ENCODE assay signal across 1 cellular context in the genomic region with DNA sequence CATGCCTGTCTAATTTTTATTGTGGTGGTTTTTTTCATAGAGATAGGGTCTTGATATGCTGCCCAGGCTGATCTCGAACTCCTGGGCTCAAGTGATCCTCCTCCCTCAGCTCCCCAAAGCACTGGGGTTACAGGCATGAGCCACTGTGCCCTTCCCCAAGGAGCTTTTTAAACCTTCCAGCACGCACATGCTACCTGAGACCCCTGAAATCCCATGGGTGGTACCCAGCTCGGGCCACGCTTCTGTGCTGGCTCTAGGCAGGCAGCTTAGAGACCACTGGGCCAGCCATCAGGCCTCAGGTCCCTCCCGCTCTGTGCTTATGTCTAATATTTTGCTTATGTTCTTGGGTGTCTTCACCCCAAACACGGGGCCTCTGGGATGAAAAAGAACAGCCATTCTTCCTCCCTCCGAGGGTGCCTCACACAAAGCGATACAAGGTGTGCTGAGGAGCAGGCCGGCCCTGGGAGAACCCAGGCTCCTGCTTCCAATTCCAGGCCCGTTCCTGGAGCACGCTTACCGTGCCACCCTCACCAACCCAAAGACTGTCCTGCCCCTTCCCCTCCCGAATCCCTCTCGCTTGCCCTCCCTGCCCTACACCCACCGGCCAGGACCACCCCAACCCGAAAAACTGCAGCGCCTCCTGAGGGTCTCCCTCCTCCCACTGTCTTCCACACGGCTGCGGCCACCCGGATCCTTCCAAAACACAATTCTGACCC.
TF ChIP-seq lines count a peak whose summit lies in the region.

No MANE protein-coding gene starts in this region.

TF ChIP-seq in H1, 55 proteins besides CTCF, POLR2A, EP300 and RAD21:
- TF ChIP-seq USF2 (IDR thresholded peaks at IDR 0.05; ENCODE audit: low read length) = no peak
- TF ChIP-seq KDM5A (IDR thresholded peaks at IDR 0.05; ENCODE audit: low read length) = no peak
- TF ChIP-seq PHF8 (conservative IDR thresholded peaks at IDR 0.05; ENCODE audit: low read depth, low read length) = no peak
- no peak for TF ChIP-seq KDM4A (IDR thresholded peaks at IDR 0.05; ENCODE audit: low read depth, low read length, severe bottlenecking)
- TF ChIP-seq SAP30 (IDR thresholded peaks at IDR 0.05; ENCODE audit: insufficient read depth, insufficient replicate concordance, low read length) = no peak
- TF ChIP-seq CHD7 (IDR thresholded peaks at IDR 0.05; ENCODE audit: insufficient replicate concordance, low read length) = no peak
- TF ChIP-seq SIN3A (conservative IDR thresholded peaks at IDR 0.05 in 1 of 2, IDR thresholded peaks at IDR 0.05 in 1 of 2; ENCODE audit: low read depth in 1 of 2, low read length in 2 of 2) = no peak
- TF ChIP-seq KDM1A (IDR thresholded peaks at IDR 0.05; ENCODE audit: borderline replicate concordance, low read length) = no peak
- TF ChIP-seq SIRT6 (IDR thresholded peaks at IDR 0.05; ENCODE audit: low read length) = no peak
- TF ChIP-seq CBX5 (IDR thresholded peaks at IDR 0.05; ENCODE audit: low read depth, low read length) = no peak
- TF ChIP-seq FOSL1 (IDR thresholded peaks at IDR 0.05; ENCODE audit: insufficient read depth, low read depth, low read length) = no peak
